Comparison of ENCODE assay signal across 8 cellular contexts in the genomic region with DNA sequence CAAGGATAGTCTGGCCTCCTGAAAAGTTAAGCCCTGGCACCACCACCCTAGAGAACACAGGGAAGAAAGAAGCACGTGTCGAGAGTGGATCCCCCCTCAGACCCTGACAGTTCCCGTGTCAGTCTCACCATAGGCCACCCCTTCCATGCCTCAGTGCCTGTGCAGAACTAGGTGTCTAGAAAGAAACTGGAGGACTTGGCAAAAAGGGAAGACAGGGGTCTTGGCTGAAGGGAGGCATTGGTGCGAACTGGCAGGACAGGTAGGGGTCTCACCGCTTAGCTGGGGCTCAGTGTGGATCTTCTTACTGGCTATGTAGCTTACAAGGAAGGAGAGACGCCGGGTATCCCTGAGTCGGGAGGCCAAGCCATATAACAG. TPM values are rescaled to one million over a fixed set of nuclear protein-coding genes. Genes with fewer than 3 reads are reported as not detected.
A peak's percentile ranks its signal among the peaks of the same experiment; 100 is the strongest.
DNase-seq lines count a peak whose midpoint lies in the region; ATAC-seq and TF ChIP-seq lines count a peak whose summit lies in the region.

No MANE protein-coding gene starts in this region.

- H3K27me3 Mint-ChIP-seq in CD14-positive monocyte (ENCODE audit: low read depth in 3 of 3): peaks cover 0 to 2% (median 1%) of the 10 kb centered on the region in 3 donors
- H3K27me3 Mint-ChIP-seq in endodermal cell (ENCODE audit: insufficient read depth): no peaks in the 10 kb centered on the region

- H3K4me2 ChIP-seq in OCI-LY1 (ENCODE audit: low read length): peak overlapping the region; percentile 92

- H3K27ac Mint-ChIP-seq in CD14-positive monocyte: peak overlapping the region; percentile 93 to 97 (median 95)
- peak overlapping the region; percentile 95 for H3K27ac Mint-ChIP-seq in endodermal cell

- H3K27me3 ChIP-seq in OCI-LY1 (ENCODE audit: insufficient read depth, low read length) (no peaks in the 10 kb centered on the region), endodermal cell (ENCODE audit: control insufficient read depth, insufficient read depth, low read length, poor library complexity, severe bottlenecking) (no peaks in the 10 kb centered on the region), neuron (ENCODE audit: insufficient read depth, low read length) (no peaks in the 10 kb centered on the region)

- H3K4me3 Mint-ChIP-seq in CD14-positive monocyte (peak overlapping the region; percentile 95 to 98), endodermal cell (peak overlapping the region; percentile 95)

- H2AFZ ChIP-seq in OCI-LY1 (ENCODE audit: low read length) (no peak overlapping the region), neuron (ENCODE audit: low read depth, low read length) (peak overlapping the region; percentile 13)

- TF ChIP-seq CTCF in CD14-positive monocyte (IDR thresholded peaks at IDR 0.05) (no peak), OCI-LY1 (IDR thresholded peaks at IDR 0.05; ENCODE audit: low read length) (no peak), endodermal cell (conservative IDR thresholded peaks at IDR 0.05) (no peak)

- H3K4me1 Mint-ChIP-seq in CD14-positive monocyte (peaks cover 25% of the 10 kb centered on the region), endodermal cell (peaks cover 16% of the 10 kb centered on the region)

- H4K20me1 ChIP-seq in OCI-LY1 (ENCODE audit: insufficient read depth, low read length): no peaks in the 10 kb centered on the region

- H3K9me3 Mint-ChIP-seq in CD14-positive monocyte: peaks cover 0 to 3% (median 0%) of the 10 kb centered on the region in 7 donors
- H3K9me3 Mint-ChIP-seq in endodermal cell: no peaks in the 10 kb centered on the region

- no peaks in the 10 kb centered on the region for H3F3A ChIP-seq in OCI-LY1 (ENCODE audit: insufficient read depth, low read length)

- intact Hi-C loops in CD14-positive monocyte (cut with micrococcal nuclease): loop anchor here in 1 of 2 donors (1.0 kb wide), 1 partner anchor 10 kb away; a partner anchor contains a TSS

- H3K9me2 ChIP-seq in OCI-LY1 (ENCODE audit: low read depth, low read length): no peaks in the 10 kb centered on the region

- H3K36me3 ChIP-seq in OCI-LY1 (ENCODE audit: insufficient read depth, low read length) (peaks cover 53% of the 10 kb centered on the region), endodermal cell (ENCODE audit: control insufficient read depth, insufficient read depth, low read length) (peaks cover 54% of the 10 kb centered on the region), neuron (ENCODE audit: insufficient read depth, low read length) (peaks cover 54% of the 10 kb centered on the region)

- H3K27ac ChIP-seq in OCI-LY1 (ENCODE audit: low read depth, low read length, poor library complexity, severe bottlenecking) (peak overlapping the region; percentile 76), endodermal cell (ENCODE audit: low read depth, low read length) (peak overlapping the region; percentile 84)

- peaks cover 55 to 64% of the 10 kb centered on the region in 2 donors for H3K36me3 Mint-ChIP-seq in CD14-positive monocyte
- peaks cover 48% of the 10 kb centered on the region for H3K36me3 Mint-ChIP-seq in endodermal cell (ENCODE audit: low read depth)

- H3K9me3 ChIP-seq in OCI-LY1 (ENCODE audit: low read length) (no peaks in the 10 kb centered on the region), endodermal cell (ENCODE audit: control insufficient read depth, low read length) (no peaks in the 10 kb centered on the region), neuron (ENCODE audit: low read length) (no peaks in the 10 kb centered on the region)

- peak overlapping the region; percentile 94 for H3K4me3 ChIP-seq in OCI-LY1 (ENCODE audit: low read depth, low read length, poor library complexity, severe bottlenecking)
- peak overlapping the region; percentile 98 for H3K4me3 ChIP-seq in endodermal cell (ENCODE audit: low read length)
- H3K4me3 ChIP-seq in neuron (ENCODE audit: low read length): peak overlapping the region; percentile 60

- peaks cover 10% of the 10 kb centered on the region; the same call in 1 of the 2 replicates for H3K79me2 ChIP-seq in OCI-LY1 (ENCODE audit: insufficient read depth, low read length)

- H3K4me1 ChIP-seq in OCI-LY1 (ENCODE audit: insufficient read depth, low read length, severe bottlenecking): peaks cover 20% of the 10 kb centered on the region
- peaks cover 6% of the 10 kb centered on the region for H3K4me1 ChIP-seq in endodermal cell (ENCODE audit: control insufficient read depth, insufficient read depth, low read length)
- peaks cover 17% of the 10 kb centered on the region for H3K4me1 ChIP-seq in neuron (ENCODE audit: insufficient read depth, low read length)

- WGBS in endodermal cell (ENCODE audit: insufficient coverage in 1 of 2, insufficient read length in 1 of 2), 2 experiments: 10 to 11% methylated on average over 8 of the region's 8 CpGs

- DNase-seq in CD14-positive monocyte (ENCODE audit: low spot score): no peak
- DNase-seq in endodermal cell: no peak
- DNase-seq in stimulated activated CD4-positive, alpha-beta T cell treated with anti-CD3 and anti-CD28 coated beads, Interleukin-4, amount 100 ng/mL, for 1 hour: no peak

- H3K9ac ChIP-seq in OCI-LY1 (ENCODE audit: low read length) (peak overlapping the region; percentile 99), endodermal cell (ENCODE audit: extremely low read depth, low read length, poor library complexity, severe bottlenecking) (peak overlapping the region; percentile 94)

- ATAC-seq in HG03097 (IDR thresholded peaks at IDR 0.05; ENCODE audit: low FRiP score, unreplicated experiment) (no peak), GM21381 (IDR thresholded peaks at IDR 0.05; ENCODE audit: unreplicated experiment) (no peak), GM18870 (IDR thresholded peaks at IDR 0.05; ENCODE audit: unreplicated experiment) (no peak)

RNA-seq across cellular contexts. Expression of a gene that starts 0.5 kb away (rescaled TPM):
- 100 to 1,000 TPM; 142 TPM for polyA plus RNA-seq in CD14-positive monocyte
- 100 to 1,000 TPM; 314 to 358 TPM for total RNA-seq in endodermal cell
- 290 TPM for polyA plus RNA-seq in endodermal cell (2013, experiment 1 of 2)
- polyA plus RNA-seq in endodermal cell (2013, experiment 2 of 2): 278 TPM

RNA-seq across cellular contexts. Expression of a gene that starts 10.2 kb away (rescaled TPM):
- 10 to 100 TPM in 1 of 2 donors, 1 to 10 TPM in 1; 9.3 to 16.1 TPM for polyA plus RNA-seq in CD14-positive monocyte
- total RNA-seq in endodermal cell: 100 to 1,000 TPM; 127 to 155 TPM
- polyA plus RNA-seq in endodermal cell (2013, experiment 1 of 2): 108 TPM
- 96.8 TPM for polyA plus RNA-seq in endodermal cell (2013, experiment 2 of 2)

RNA-seq across cellular contexts. Expression of a gene that starts 16.6 kb away (rescaled TPM):
- polyA plus RNA-seq in CD14-positive monocyte: 10 to 100 TPM; 18.4 to 24.1 TPM
- total RNA-seq in endodermal cell: 10 to 100 TPM; 61.5 to 63.2 TPM
- polyA plus RNA-seq in endodermal cell (2013, experiment 1 of 2): 50.7 TPM
- polyA plus RNA-seq in endodermal cell (2013, experiment 2 of 2): 43.1 TPM

RNA-seq across cellular contexts. Expression of a gene that starts 28.8 kb away (rescaled TPM):
- 1 to 10 TPM; 4.0 to 7.6 TPM for polyA plus RNA-seq in CD14-positive monocyte
- total RNA-seq in endodermal cell: 10 to 100 TPM; 83.6 to 97.8 TPM
- polyA plus RNA-seq in endodermal cell (2013, experiment 1 of 2): 159 TPM
- polyA plus RNA-seq in endodermal cell (2013, experiment 2 of 2): 154 TPM
